ENCODE assay signal across 10 cellular contexts in the genomic region with DNA sequence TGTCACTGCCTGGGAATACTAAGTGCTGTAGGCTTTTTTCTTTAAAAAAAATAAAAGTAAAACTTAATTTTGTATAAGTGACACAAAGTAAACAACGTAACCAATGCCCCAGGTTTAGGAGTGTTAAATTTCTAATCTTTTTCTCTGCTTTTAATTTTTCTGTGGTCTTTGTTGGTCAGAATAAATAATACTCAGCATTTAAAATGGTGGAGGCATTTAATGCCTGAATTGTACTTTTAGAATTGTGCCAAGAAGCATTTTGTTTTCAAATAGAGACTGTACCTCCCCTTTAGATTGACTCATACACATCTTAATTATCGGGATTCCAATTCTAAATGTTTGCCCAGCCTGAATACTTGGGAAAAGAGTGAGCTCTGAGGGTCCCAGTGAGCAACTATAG. TPM values are rescaled to one million over a fixed set of nuclear protein-coding genes. Genes with fewer than 3 reads are reported as not detected.
A peak's percentile ranks its signal among the peaks of the same experiment; 100 is the strongest.
DNase-seq lines count a peak whose midpoint lies in the region; ATAC-seq and TF ChIP-seq lines count a peak whose summit lies in the region.
"Had no signal": no experiment of that assay in that cellular context is flagged by ENCODE, and none has a peak within 500 bp of the region (broad histone marks: within the 10 kb centered on the region; RNA-seq: fewer than 3 reads in every experiment).

No MANE protein-coding gene starts in this region.

- no peaks in the 10 kb centered on the region for H3K9me2 ChIP-seq in Karpas-422 (replicated peaks; ENCODE audit: insufficient read depth, low read length)

- no peaks in the 10 kb centered on the region for H3K9me3 ChIP-seq in CD4-positive, CD25-positive, alpha-beta regulatory T cell (ENCODE audit: control insufficient read depth in 2 of 2, low read length in 2 of 2)
- H3K9me3 ChIP-seq in Karpas-422 (ENCODE audit: low read length): no peaks in the 10 kb centered on the region

- no peaks in the 10 kb centered on the region for H3K9me3 Mint-ChIP-seq in CD4-positive, CD25-positive, alpha-beta regulatory T cell
- H3K9me3 Mint-ChIP-seq in chondrocyte (ENCODE audit: low read depth): no peaks in the 10 kb centered on the region
- H3K9me3 Mint-ChIP-seq in natural killer cell treated with Interleukin-12 subunit alpha and Interleukin-12 subunit beta and Interleukin-15 and Interleukin-18, amount 100 ng/mL, for 72 hours: no peaks in the 10 kb centered on the region

- no peak for ATAC-seq in CD4-positive, CD25-positive, alpha-beta regulatory T cell (ENCODE audit: low read depth in 2 of 2)
- ATAC-seq in natural killer cell treated with Interleukin-12 subunit alpha and Interleukin-12 subunit beta and Interleukin-15 and Interleukin-18, amount 100 ng/mL, for 72 hours: no peak
- no peak for ATAC-seq in foreskin keratinocyte

- peak overlapping the region; percentile 72 to 78 (median 74) for H3K4me3 Mint-ChIP-seq in CD4-positive, CD25-positive, alpha-beta regulatory T cell
- H3K4me3 Mint-ChIP-seq in chondrocyte (ENCODE audit: unreplicated experiment): peak overlapping the region; percentile 47
- peak overlapping the region; percentile 73 for H3K4me3 Mint-ChIP-seq in natural killer cell treated with Interleukin-12 subunit alpha and Interleukin-12 subunit beta and Interleukin-15 and Interleukin-18, amount 100 ng/mL, for 72 hours

- no peak overlapping the region for H3K27ac ChIP-seq in CD4-positive, CD25-positive, alpha-beta regulatory T cell (ENCODE audit: insufficient read depth, low read length, poor library complexity, severe bottlenecking)
- H3K27ac ChIP-seq in Karpas-422 (ENCODE audit: low read length): peak overlapping the region; percentile 88
- H3K27ac ChIP-seq in foreskin keratinocyte: no peak overlapping the region

- peak overlapping the region; percentile 84 for H3K9ac ChIP-seq in Karpas-422 (ENCODE audit: low read length)

- H3K36me3 Mint-ChIP-seq in CD4-positive, CD25-positive, alpha-beta regulatory T cell: peaks cover 7% of the 10 kb centered on the region
- peaks cover 2% of the 10 kb centered on the region for H3K36me3 Mint-ChIP-seq in chondrocyte (ENCODE audit: low read depth)
- H3K36me3 Mint-ChIP-seq in natural killer cell treated with Interleukin-12 subunit alpha and Interleukin-12 subunit beta and Interleukin-15 and Interleukin-18, amount 100 ng/mL, for 72 hours: no peaks in the 10 kb centered on the region

- peak overlapping the region; percentile 73 for H3K4me3 ChIP-seq in CD4-positive, CD25-positive, alpha-beta regulatory T cell (ENCODE audit: low read depth, low read length)
- peak overlapping the region; percentile 86 for H3K4me3 ChIP-seq in Karpas-422 (ENCODE audit: low read length)

- TF ChIP-seq CTCF in chondrocyte (IDR thresholded peaks at IDR 0.05): no peak
- TF ChIP-seq CTCF in foreskin keratinocyte (conservative IDR thresholded peaks at IDR 0.05): no peak

- H3K27ac Mint-ChIP-seq in CD4-positive, CD25-positive, alpha-beta regulatory T cell: peak overlapping the region in 1 of 3 donors; percentile 45
- H3K27ac Mint-ChIP-seq in chondrocyte (ENCODE audit: unreplicated experiment): no peak overlapping the region
- peak overlapping the region; percentile 57 to 64 for H3K27ac Mint-ChIP-seq in natural killer cell treated with Interleukin-12 subunit alpha and Interleukin-12 subunit beta and Interleukin-15 and Interleukin-18, amount 100 ng/mL, for 72 hours

- H3K4me2 ChIP-seq in Karpas-422 (ENCODE audit: low read depth, low read length, poor library complexity, severe bottlenecking): peak overlapping the region; percentile 93

- H3K4me1 Mint-ChIP-seq in CD4-positive, CD25-positive, alpha-beta regulatory T cell: peaks cover 14 to 50% (median 37%) of the 10 kb centered on the region in 4 donors
- peaks cover 42% of the 10 kb centered on the region for H3K4me1 Mint-ChIP-seq in chondrocyte (ENCODE audit: low read depth)
- peaks cover 38 to 43% of the 10 kb centered on the region in 2 donors for H3K4me1 Mint-ChIP-seq in natural killer cell treated with Interleukin-12 subunit alpha and Interleukin-12 subunit beta and Interleukin-15 and Interleukin-18, amount 100 ng/mL, for 72 hours (ENCODE audit: low read depth in 2 of 2)

- H3K27me3 ChIP-seq in CD4-positive, CD25-positive, alpha-beta regulatory T cell (ENCODE audit: control insufficient read depth, insufficient read depth, low read length): no peaks in the 10 kb centered on the region
- H3K27me3 ChIP-seq in Karpas-422 (ENCODE audit: low read length) (no peaks in the 10 kb centered on the region), foreskin keratinocyte (no peaks in the 10 kb centered on the region)

- no peaks in the 10 kb centered on the region for H4K20me1 ChIP-seq in Karpas-422 (ENCODE audit: insufficient read depth, low read depth, low read length)

- DNase-seq in CD4-positive, CD25-positive, alpha-beta regulatory T cell: no peak
- DNase-seq in Karpas-422 (peak; percentile 44), chondrocyte (ENCODE audit: low spot score) (no peak), foreskin keratinocyte (no peak), AG08395 (ENCODE audit: low spot score) (no peak), RKO (ENCODE audit: low spot score) (no peak), foreskin melanocyte (no peak)
- no peak for DNase-seq in natural killer cell treated with Interleukin-12 subunit alpha and Interleukin-12 subunit beta and Interleukin-15 and Interleukin-18, amount 100 ng/mL, for 72 hours (ENCODE audit: low spot score)
- DNase-seq: NCI-H1694 treated with DMSO at 0.1 percent for 48 hours; stimulated activated CD4-positive, alpha-beta T cell treated with anti-CD3 and anti-CD28 coated beads, Interleukin-4, amount 100 ng/mL, for 4 hours had no signal

- H3K36me3 ChIP-seq in CD4-positive, CD25-positive, alpha-beta regulatory T cell (ENCODE audit: control insufficient read depth, insufficient read depth, low read length): no peaks in the 10 kb centered on the region
- H3K36me3 ChIP-seq in Karpas-422 (ENCODE audit: insufficient read depth, low read length): no peaks in the 10 kb centered on the region

- no peak overlapping the region for H2AFZ ChIP-seq in Karpas-422 (ENCODE audit: low read length)

- H3K27me3 Mint-ChIP-seq in CD4-positive, CD25-positive, alpha-beta regulatory T cell: no peaks in the 10 kb centered on the region
- H3K27me3 Mint-ChIP-seq in chondrocyte (ENCODE audit: low read depth): no peaks in the 10 kb centered on the region
- no peaks in the 10 kb centered on the region for H3K27me3 Mint-ChIP-seq in natural killer cell treated with Interleukin-12 subunit alpha and Interleukin-12 subunit beta and Interleukin-15 and Interleukin-18, amount 100 ng/mL, for 72 hours

- peaks cover 54% of the 10 kb centered on the region for H3K79me2 ChIP-seq in Karpas-422 (ENCODE audit: low read length)

- H3K4me1 ChIP-seq in CD4-positive, CD25-positive, alpha-beta regulatory T cell (ENCODE audit: control insufficient read depth, insufficient read depth, low read length, poor library complexity, severe bottlenecking): peaks cover 23% of the 10 kb centered on the region
- peaks cover 55% of the 10 kb centered on the region for H3K4me1 ChIP-seq in Karpas-422 (ENCODE audit: low read length)
- H3K4me1 ChIP-seq in foreskin keratinocyte: no peaks in the 10 kb centered on the region

RNA-seq across cellular contexts. Expression of gene DMXL1, which starts 1.6 kb away (rescaled TPM):
- total RNA-seq in CD4-positive, CD25-positive, alpha-beta regulatory T cell: 39.0 TPM
- polyA plus RNA-seq in CD4-positive, CD25-positive, alpha-beta regulatory T cell: 10 to 100 TPM in 3 of 4 donors, 1 to 10 TPM in 1; 9.6 to 13.1 (median 11.1) TPM
- 37.6 and 107 TPM in 2 replicates for total RNA-seq in Karpas-422 (2014; rRNA removed; shearing (Covaris generic); ENCODE audit: low replicate concordance)
- total RNA-seq in chondrocyte: 32.9 to 44.0 TPM (median 35.0 TPM) in 3 replicates
- total RNA-seq in natural killer cell treated with Interleukin-12 subunit alpha and Interleukin-12 subunit beta and Interleukin-15 and Interleukin-18, amount 100 ng/mL, for 72 hours: 10 to 100 TPM; 41.2 to 45.3 TPM
- total RNA-seq in foreskin keratinocyte: 9.2 and 9.4 TPM in 2 replicates
- 3.0 TPM in 2 replicates for polyA plus RNA-seq in foreskin keratinocyte
